Comparison of ENCODE assay signal across 8 cellular contexts in genomic region chrX:108091266-108091877, GRCh38. TPM values are rescaled to one million over a fixed set of nuclear protein-coding genes. Genes with fewer than 3 reads are reported as not detected.
DNase-seq lines count a peak whose midpoint lies in the region; ATAC-seq and TF ChIP-seq lines count a peak whose summit lies in the region.

Gene ATG4A (plus strand): TSS chrX:108091778. CDS start chrX:108091827, 49 bp downstream.
Gene PSMD10 (minus strand): TSS chrX:108091542. CDS start chrX:108091520, 22 bp downstream.

- DNase-seq in NCI-H526 (lab: John Stamatoyannopoulos, UW): peak; percentile 97
- DNase-seq in activated CD4-positive, alpha-beta T cell treated with anti-CD3 and anti-CD28 coated beads for 4 hours: peak; percentile 82 to 85
- peak; percentile 92 for DNase-seq in coronary artery (ENCODE audit: low spot score)
- DNase-seq in left colon: peak; percentile 92 to 95
- peak; percentile 71 to 79 for DNase-seq in stimulated activated CD4-positive, alpha-beta T cell treated with anti-CD3 and anti-CD28 coated beads, Interleukin-1b, Interleukin-23, amount 100 ng/mL, for 4 hours (ENCODE audit: low read depth in 2 of 2)

- no peak for TF ChIP-seq CTCF in C4-2B (conservative IDR thresholded peaks at IDR 0.05)
- no peak for TF ChIP-seq CTCF in coronary artery (IDR thresholded peaks at IDR 0.05)

- intact Hi-C loops in left colon (cut with DNase I, micrococcal nuclease): no loop called here

- ATAC-seq in GM19372 (IDR thresholded peaks at IDR 0.05; ENCODE audit: low read depth, unreplicated experiment): peak; percentile 92
- ATAC-seq in HG03520 (IDR thresholded peaks at IDR 0.05; ENCODE audit: unreplicated experiment): peak; percentile 95
- peak; percentile 92 for ATAC-seq in left colon

- peak within 1 kb of the TSS; percentile 75 for H3K4me3 ChIP-seq in coronary artery

- peak within 1 kb of the TSS; percentile 82 for H3K27ac ChIP-seq in C4-2B
- H3K27ac ChIP-seq in coronary artery: peak within 1 kb of the TSS; percentile 54 to 89

RNA-seq across cellular contexts. Expression of gene ATG4A, which starts in this region (rescaled TPM):
- 10 to 100 TPM; 19.9 to 21.4 TPM for total RNA-seq in left colon

RNA-seq across cellular contexts. Expression of gene PSMD10, which starts in this region (rescaled TPM):
- total RNA-seq in left colon: 10 to 100 TPM; 31.4 to 34.8 TPM

Comparison
In these comparisons a context has a peak if more than half of its experiments do, and no peak if none do; other contexts are left out.
1. Peak in every context shown above with its lines: DNase-seq, ATAC-seq, H3K4me3 ChIP-seq and H3K27ac ChIP-seq.